ENCODE assay signal across 8 cellular contexts in the genomic region with DNA sequence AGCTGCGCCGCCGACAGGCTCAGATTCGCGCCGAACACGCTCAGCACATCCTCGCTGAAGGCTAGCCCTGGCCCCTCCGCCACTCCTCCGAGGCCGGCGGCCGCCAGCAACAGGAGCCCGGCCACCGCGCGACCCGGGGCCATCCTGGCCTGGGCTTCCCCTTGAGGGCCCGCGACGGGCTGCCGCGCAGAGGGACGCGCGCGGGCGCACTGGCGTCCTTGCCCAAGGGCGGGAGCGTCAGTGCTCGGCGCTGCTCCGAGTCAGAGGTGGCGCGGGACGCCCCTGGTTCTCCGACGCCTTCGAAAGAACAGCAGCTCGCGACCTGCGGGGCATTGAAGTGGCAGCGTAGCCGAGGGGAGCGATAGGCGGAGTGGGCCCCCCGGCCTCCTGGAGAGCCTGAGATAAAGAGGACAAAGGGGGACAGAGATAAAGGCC. TPM values are rescaled to one million over a fixed set of nuclear protein-coding genes. Genes with fewer than 3 reads are reported as not detected.
DNase-seq lines count a peak whose midpoint lies in the region; ATAC-seq, FAIRE-seq and TF ChIP-seq lines count a peak whose summit lies in the region.

No MANE protein-coding gene starts in this region.

- H3K4me1 Mint-ChIP-seq in T-helper 17 cell, result peaks cover 45% of the 10 kb centered on the region

- peaks cover 7% of the 10 kb centered on the region for H3K36me3 Mint-ChIP-seq in T-helper 17 cell (ENCODE audit: low read depth)

- no peak for TF ChIP-seq CTCF in DOHH2 (IDR thresholded peaks at IDR 0.05; ENCODE audit: low read depth, low read length, poor library complexity, severe bottlenecking)

- peak overlapping the region; percentile 62 for H3K9ac ChIP-seq in iPS-18a (ENCODE audit: low read length)

- H3K4me1 ChIP-seq in DOHH2 (ENCODE audit: control insufficient read depth, low read length) (peaks cover 45% of the 10 kb centered on the region), iPS-18a (ENCODE audit: control insufficient read depth, low read depth, low read length) (peaks cover 36% of the 10 kb centered on the region), small intestine (ENCODE audit: control insufficient read depth in 2 of 2, insufficient read depth in 1 of 2, low read depth in 1 of 2, low read length in 1 of 2) (peaks cover 0 to 2% of the 10 kb centered on the region in 2 donors)

- ATAC-seq in GM21381 (IDR thresholded peaks at IDR 0.05; ENCODE audit: unreplicated experiment) (peak; percentile 42), T-helper 17 cell (peak; percentile 66)

- peak overlapping the region; percentile 87 for H3K4me3 ChIP-seq in DOHH2 (ENCODE audit: low read length)
- peak overlapping the region; percentile 82 for H3K4me3 ChIP-seq in iPS-18a (ENCODE audit: low read length)
- peak overlapping the region; percentile 55 to 79 for H3K4me3 ChIP-seq in small intestine (ENCODE audit: low read depth in 1 of 2, low read length in 2 of 2)

- peaks cover 28% of the 10 kb centered on the region for H3K36me3 ChIP-seq in DOHH2 (ENCODE audit: control insufficient read depth, low read length)
- H3K36me3 ChIP-seq in iPS-18a (ENCODE audit: control insufficient read depth, low read depth, low read length), result no peaks in the 10 kb centered on the region
- no peaks in the 10 kb centered on the region for H3K36me3 ChIP-seq in small intestine (ENCODE audit: control insufficient read depth in 2 of 2, insufficient read depth in 2 of 2, low read length in 2 of 2)

- peaks cover 6% of the 10 kb centered on the region for H3K27me3 Mint-ChIP-seq in T-helper 17 cell

- peaks cover 12% of the 10 kb centered on the region for H4K20me1 ChIP-seq in DOHH2 (ENCODE audit: control insufficient read depth, insufficient read depth, low read depth, low read length)

- H3K27ac Mint-ChIP-seq in T-helper 17 cell, result peak overlapping the region; percentile 99

- FAIRE-seq in small intestine (lab: Jason Lieb, UNC), result no peak

- peaks cover 46% of the 10 kb centered on the region for H3K79me2 ChIP-seq in DOHH2 (ENCODE audit: control insufficient read depth, low read length)

- WGBS in small intestine, 3 donors, result 0% methylated on average over 31 to 48 of the region's 48 CpGs

- peaks cover 5% of the 10 kb centered on the region for H3F3A ChIP-seq in DOHH2 (ENCODE audit: control insufficient read depth, insufficient read depth)

- H3K27me3 ChIP-seq in DOHH2 (ENCODE audit: control insufficient read depth, low read length) (no peaks in the 10 kb centered on the region), iPS-18a (ENCODE audit: control insufficient read depth, insufficient read depth, low read length) (peaks cover 44% of the 10 kb centered on the region), small intestine (ENCODE audit: control insufficient read depth in 2 of 2, insufficient read depth in 2 of 2, low read length in 2 of 2) (no peaks in the 10 kb centered on the region)

- H3K9me3 ChIP-seq in DOHH2 (ENCODE audit: control insufficient read depth, insufficient read depth, low read length) (no peaks in the 10 kb centered on the region), T-helper 17 cell (ENCODE audit: control insufficient read depth, low read length, poor library complexity, severe bottlenecking) (no peaks in the 10 kb centered on the region), iPS-18a (ENCODE audit: control insufficient read depth, low read depth, low read length) (no peaks in the 10 kb centered on the region), small intestine (ENCODE audit: control insufficient read depth, low read depth) (no peaks in the 10 kb centered on the region)

- no peaks in the 10 kb centered on the region for H3K9me2 ChIP-seq in DOHH2 (replicated peaks; ENCODE audit: control insufficient read depth, low read length)

- peak overlapping the region; percentile 97 for H3K27ac ChIP-seq in DOHH2 (ENCODE audit: low read depth, low read length)
- H3K27ac ChIP-seq in iPS-18a (ENCODE audit: low read length), result no peak overlapping the region
- peak overlapping the region; percentile 55 to 92 for H3K27ac ChIP-seq in small intestine (ENCODE audit: low read depth in 1 of 2, low read length in 1 of 2)

- DNase-seq in HT-29 (ENCODE audit: low spot score) (peak; percentile 68), T-helper 17 cell (peak; percentile 58 to 63 (median 60)), astrocyte of the hippocampus (ENCODE audit: low read depth, low spot score) (peak; percentile 81), small intestine (peak; percentile 48), NCI-H2029 treated with DMSO at 0.1 percent for 48 hours (lab: John Stamatoyannopoulos, UW) (no peak)

- peak overlapping the region; percentile 96 for H3K4me2 ChIP-seq in DOHH2 (ENCODE audit: low read length)

- H3K4me3 Mint-ChIP-seq in T-helper 17 cell, result peak overlapping the region; percentile 100

RNA-seq across cellular contexts. Expression of a gene that starts 0.7 kb away (rescaled TPM):
- 13.6 and 14.6 TPM in 2 replicates for total RNA-seq in HT-29 (2014; rRNA removed; shearing (Covaris generic))
- 10 to 100 TPM; 31.1 to 33.7 TPM for total RNA-seq in T-helper 17 cell
- polyA plus RNA-seq in small intestine, result 1 to 10 TPM; 2.5 to 9.5 (median 3.0) TPM
